ENCODE assay signal across 22 cellular contexts in genomic region chr4:152072001-152072485, GRCh38.
DNase-seq lines count a peak whose midpoint lies in the region; ATAC-seq and TF ChIP-seq lines count a peak whose summit lies in the region.
"Had no signal": no experiment of that assay in that cellular context is flagged by ENCODE, and none has a peak within 500 bp of the region (broad histone marks: within the 10 kb centered on the region; RNA-seq: fewer than 3 reads in every experiment).

No MANE protein-coding gene starts in this region.

- no peaks in the 10 kb centered on the region for H3K36me3 ChIP-seq in esophagus muscularis mucosa
- no peaks in the 10 kb centered on the region for H3K36me3 ChIP-seq in mesendoderm (ENCODE audit: control insufficient read depth, insufficient read depth, low read length)

- no peak overlapping the region for H2BK15ac ChIP-seq in mesendoderm (replicated peaks; ENCODE audit: low read depth)

- H3K56ac ChIP-seq in mesendoderm (ENCODE audit: low read length), result no peak overlapping the region

- no peak overlapping the region for H2BK5ac ChIP-seq in mesendoderm (ENCODE audit: low read length)

- ATAC-seq in GM19463 (IDR thresholded peaks at IDR 0.05; ENCODE audit: unreplicated experiment), result no peak
- ATAC-seq: GM12878; natural killer cell treated with Interleukin-12 subunit alpha and Interleukin-12 subunit beta and Interleukin-15 and Interleukin-18, amount 100 ng/mL, for 72 hours; psoas muscle; stimulated activated memory B cell treated with anti-CD40 and anti-IgM and Interleukin-4, amounts not matched to agents 10 μg/mL and 1 μg/mL and 100 μg/mL, for 72 hours had no signal

- TF ChIP-seq EP300 in esophagus muscularis mucosa (IDR thresholded peaks at IDR 0.05), result no peak

- H3K9ac ChIP-seq in mesendoderm (ENCODE audit: low read length), result no peak overlapping the region

- no peak overlapping the region for H3K18ac ChIP-seq in mesendoderm (ENCODE audit: low read length)

- H4K5ac ChIP-seq in mesendoderm (ENCODE audit: low read length), result no peak overlapping the region

- H2AK5ac ChIP-seq in mesendoderm (ENCODE audit: low read length), result no peak overlapping the region

- no peak overlapping the region for H3K4me3 ChIP-seq in esophagus muscularis mucosa
- no peak overlapping the region for H3K4me3 ChIP-seq in mesendoderm (ENCODE audit: low read length)
- H3K4me3 ChIP-seq: GM12878, PC-9, psoas muscle had no signal

- H3K4me1 ChIP-seq in esophagus muscularis mucosa (no peaks in the 10 kb centered on the region), mesendoderm (ENCODE audit: control insufficient read depth, low read depth, low read length) (peaks cover 8% of the 10 kb centered on the region)
- H3K4me1 ChIP-seq: psoas muscle had no signal

- H3K4ac ChIP-seq in mesendoderm (ENCODE audit: low read depth, low read length), result no peak overlapping the region

- WGBS in esophagus muscularis mucosa, result 81% methylated on average over 3 of the region's 8 CpGs
- WGBS in mesendoderm (ENCODE audit: extremely low coverage, insufficient coverage, low lambda C conversion rate), result no CpG with 5 or more reads among the region's 8 CpGs

- TF ChIP-seq CTCF in esophagus muscularis mucosa (IDR thresholded peaks at IDR 0.05) (no peak), GM10266 (IDR thresholded peaks at IDR 0.05; ENCODE audit: control insufficient read depth, insufficient read depth, low read depth, missing control alignments) (no peak)

- no peak overlapping the region for H2BK120ac ChIP-seq in mesendoderm (ENCODE audit: low read depth, low read length)

- H3K27me3 ChIP-seq in esophagus muscularis mucosa (no peaks in the 10 kb centered on the region), mesendoderm (ENCODE audit: insufficient read depth, low read length, poor library complexity) (no peaks in the 10 kb centered on the region)

- H3K4me2 ChIP-seq in mesendoderm (ENCODE audit: low read length), result no peak overlapping the region
- H3K4me2 ChIP-seq: PC-9 had no signal

- H3K27ac ChIP-seq in esophagus muscularis mucosa (replicated peaks in 1 of 4), result no peak overlapping the region
- no peak overlapping the region for H3K27ac ChIP-seq in mesendoderm (ENCODE audit: low read depth, low read length)
- H3K27ac ChIP-seq: PC-9, psoas muscle had no signal

- H3K79me1 ChIP-seq in mesendoderm (ENCODE audit: low read length), result no peaks in the 10 kb centered on the region

- intact Hi-C loops in esophagus muscularis mucosa (cut with DNase I), result no loop called here

- DNase-seq in AG08395 (ENCODE audit: low spot score) (peak; percentile 44), EL (peak; percentile 30), esophagus muscularis mucosa (ENCODE audit: extremely low spot score) (peak; percentile 88), mesendoderm (peak; percentile 53), HT-29 (ENCODE audit: low spot score) (no peak), GM10266 (ENCODE audit: extremely low spot score) (no peak), NCI-H2081 treated with DMSO at 0.1 percent for 48 hours (lab: John Stamatoyannopoulos, UW) (no peak)
- DNase-seq: ACHN; activated CD4-positive, alpha-beta T cell treated with anti-CD3 and anti-CD28 coated beads for 48 hours; activated CD8-positive, alpha-beta memory T cell treated with anti-CD3 and anti-CD28 coated beads, Interleukin-2, amount 50 U/mL, for 48 hours; activated gamma-delta T cell treated with Interleukin-2 at 50 U/mL for 16 hours; aorta; foreskin melanocyte; MV-4-11; NCI-H2107; NCI-H524 treated with DMSO at 0.1 percent for 48 hours; PC-9; psoas muscle had no signal

- no peak overlapping the region for H4K8ac ChIP-seq in mesendoderm (ENCODE audit: low read depth, low read length)

- no peak overlapping the region for H3K23ac ChIP-seq in mesendoderm (ENCODE audit: low read length)

- no peaks in the 10 kb centered on the region for H3K9me3 ChIP-seq in esophagus muscularis mucosa
- H3K9me3 ChIP-seq: psoas muscle had no signal

- no peaks in the 10 kb centered on the region for H3K79me2 ChIP-seq in mesendoderm (ENCODE audit: control insufficient read depth, insufficient read depth, low read length)

- TF ChIP-seq POLR2A in esophagus muscularis mucosa (IDR thresholded peaks at IDR 0.05; ENCODE audit: low read depth), result no peak

Comparison
In these comparisons a context has a peak if more than half of its experiments do, and no peak if none do; other contexts are left out.
1. DNase-seq: peak in AG08395 (single experiment), EL (single experiment), esophagus muscularis mucosa (single experiment) and mesendoderm (single experiment); none in HT-29 (single experiment), GM10266 (single experiment) and NCI-H2081 treated with DMSO at 0.1 percent for 48 hours (single experiment).